ENCODE assay signal across 10 cellular contexts in the genomic region with DNA sequence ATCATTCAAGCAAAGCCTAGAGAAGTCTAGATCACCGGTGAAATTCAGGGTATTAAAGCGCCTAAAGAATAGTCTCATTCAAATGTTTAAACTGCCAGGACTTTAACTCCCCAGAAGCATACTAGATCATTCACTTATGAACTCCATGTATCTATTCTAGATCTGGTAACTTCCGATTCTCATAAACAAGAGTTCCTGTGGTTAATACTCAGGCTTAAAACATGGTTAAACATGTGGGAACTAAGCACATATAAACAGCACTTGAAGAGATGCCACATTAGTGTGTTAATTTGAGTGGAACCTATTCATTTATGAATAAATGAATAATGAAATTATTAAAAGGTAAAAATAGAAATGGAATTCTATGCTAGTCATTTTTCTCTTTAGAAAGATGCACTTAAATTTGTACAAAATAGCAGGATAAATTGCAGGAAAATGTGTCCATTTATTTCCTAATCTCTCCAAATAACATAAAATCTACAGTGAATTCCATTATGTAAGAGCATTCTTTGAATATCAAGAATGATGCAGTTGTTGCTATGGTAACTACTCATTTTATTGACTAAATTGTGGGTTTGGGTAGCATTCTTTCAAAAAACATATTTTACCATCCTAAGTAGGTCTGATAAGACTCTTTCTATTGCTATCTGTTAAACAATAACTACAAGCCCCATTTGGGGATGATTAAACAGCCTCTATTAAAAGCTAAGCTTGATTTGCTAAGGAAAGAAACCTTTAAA.
A peak's percentile ranks its signal among the peaks of the same experiment; 100 is the strongest.
DNase-seq lines count a peak whose midpoint lies in the region; ATAC-seq, FAIRE-seq and TF ChIP-seq lines count a peak whose summit lies in the region.
"Had no signal": no experiment of that assay in that cellular context is flagged by ENCODE, and none has a peak within 500 bp of the region (broad histone marks: within the 10 kb centered on the region; RNA-seq: fewer than 3 reads in every experiment).

No MANE protein-coding gene starts in this region.

- DNase-seq in activated naive CD4-positive, alpha-beta T cell treated with anti-CD3 and anti-CD28 coated beads for 36 hours, result no peak
- DNase-seq in activated naive CD4-positive, alpha-beta T cell treated with Interleukin-2 at 50 U/mL for 16 hours, result no peak
- DNase-seq in T-cell (no peak), fibroblast of pulmonary artery (ENCODE audit: low read depth) (peak; percentile 63), SHP77 (lab: John Stamatoyannopoulos, UW) (no peak), dermis blood vessel endothelial cell (no peak), GM12892 (ENCODE audit: insufficient read length) (no peak)
- DNase-seq: aorta had no signal

- H3K36me3 Mint-ChIP-seq in activated naive CD4-positive, alpha-beta T cell treated with anti-CD3 and anti-CD28 coated beads for 36 hours (ENCODE audit: low read depth), result peaks cover 4% of the 10 kb centered on the region
- peaks cover 17% of the 10 kb centered on the region for H3K36me3 Mint-ChIP-seq in T-cell

- POLR2A ChIA-PET in T-cell (lab: Charles Lee), result no interaction called here

- CTCF ChIA-PET in activated naive CD4-positive, alpha-beta T cell treated with anti-CD3 and anti-CD28 coated beads for 36 hours (lab: Charles Lee), result interaction anchor here (0.6 to 1.0 kb wide), 3 partner anchors 36 to 168 kb away, joined by 3 to 5 read pairs (median 4); no protein-coding TSS in a partner anchor
- CTCF ChIA-PET in T-cell (lab: Charles Lee), result no interaction called here

- no peak for TF ChIP-seq POLR2A in GM12892 (IDR thresholded peaks at IDR 0.05; ENCODE audit: low read depth, low read length)

- no peak for TF ChIP-seq CTCF in fibroblast of pulmonary artery (IDR thresholded peaks at IDR 0.05; ENCODE audit: low read length, missing control alignments)

- H3K27me3 ChIP-seq in stomach smooth muscle (ENCODE audit: control insufficient read depth in 1 of 2, insufficient read depth in 2 of 2, low read length in 2 of 2), result no peaks in the 10 kb centered on the region

- no peaks in the 10 kb centered on the region for H3K9me3 ChIP-seq in stomach smooth muscle (ENCODE audit: control insufficient read depth in 2 of 2, low read length in 2 of 2)

- peak overlapping the region; percentile 94 for H3K4me3 Mint-ChIP-seq in activated naive CD4-positive, alpha-beta T cell treated with anti-CD3 and anti-CD28 coated beads for 36 hours
- H3K4me3 Mint-ChIP-seq in T-cell, result peak overlapping the region; percentile 86 to 95 (median 87)

- FAIRE-seq in GM12892 (lab: Jason Lieb, UNC), result no peak
- FAIRE-seq: HTR-8/SVneo had no signal

- peak overlapping the region; percentile 84 for H3K4me3 ChIP-seq in fibroblast of pulmonary artery (replicated peaks; ENCODE audit: low read depth, low read length)
- peak overlapping the region; percentile 74 to 92 for H3K4me3 ChIP-seq in stomach smooth muscle (ENCODE audit: low read length in 2 of 2)

- peaks cover 42% of the 10 kb centered on the region for H3K4me1 Mint-ChIP-seq in activated naive CD4-positive, alpha-beta T cell treated with anti-CD3 and anti-CD28 coated beads for 36 hours (ENCODE audit: low read depth)
- H3K4me1 Mint-ChIP-seq in T-cell, result peaks cover 58 to 63% (median 63%) of the 10 kb centered on the region in 3 donors

- peaks cover 12% of the 10 kb centered on the region for H3K4me1 ChIP-seq in stomach smooth muscle (ENCODE audit: control insufficient read depth, insufficient read depth, low read length)

- H3K27ac Mint-ChIP-seq in activated naive CD4-positive, alpha-beta T cell treated with anti-CD3 and anti-CD28 coated beads for 36 hours, result no peak overlapping the region
- no peak overlapping the region for H3K27ac Mint-ChIP-seq in T-cell

- H3K9me3 Mint-ChIP-seq in activated naive CD4-positive, alpha-beta T cell treated with anti-CD3 and anti-CD28 coated beads for 36 hours, result no peaks in the 10 kb centered on the region
- no peaks in the 10 kb centered on the region for H3K9me3 Mint-ChIP-seq in T-cell

- H3K27ac ChIP-seq in stomach smooth muscle (ENCODE audit: low read length), result no peak overlapping the region

- H3K27me3 Mint-ChIP-seq in activated naive CD4-positive, alpha-beta T cell treated with anti-CD3 and anti-CD28 coated beads for 36 hours (ENCODE audit: low read depth), result no peaks in the 10 kb centered on the region
- no peaks in the 10 kb centered on the region for H3K27me3 Mint-ChIP-seq in T-cell

- intact Hi-C loops in activated naive CD4-positive, alpha-beta T cell treated with anti-CD3 and anti-CD28 coated beads for 36 hours (cut with micrococcal nuclease), result loop anchor here (2.0 to 5.0 kb wide), 3 partner anchors 381 to 1984 kb away; a partner anchor contains a TSS

- no peaks in the 10 kb centered on the region for H3K36me3 ChIP-seq in stomach smooth muscle (ENCODE audit: control insufficient read depth in 2 of 2, insufficient read depth in 2 of 2, low read length in 2 of 2)

- no peak overlapping the region for H3K9ac ChIP-seq in stomach smooth muscle (ENCODE audit: low read length in 2 of 2)

- no peak for ATAC-seq in T-cell (replicated peaks in 1 of 4)
